17 cellular contexts compared by ENCODE assay signal in the genomic region with DNA sequence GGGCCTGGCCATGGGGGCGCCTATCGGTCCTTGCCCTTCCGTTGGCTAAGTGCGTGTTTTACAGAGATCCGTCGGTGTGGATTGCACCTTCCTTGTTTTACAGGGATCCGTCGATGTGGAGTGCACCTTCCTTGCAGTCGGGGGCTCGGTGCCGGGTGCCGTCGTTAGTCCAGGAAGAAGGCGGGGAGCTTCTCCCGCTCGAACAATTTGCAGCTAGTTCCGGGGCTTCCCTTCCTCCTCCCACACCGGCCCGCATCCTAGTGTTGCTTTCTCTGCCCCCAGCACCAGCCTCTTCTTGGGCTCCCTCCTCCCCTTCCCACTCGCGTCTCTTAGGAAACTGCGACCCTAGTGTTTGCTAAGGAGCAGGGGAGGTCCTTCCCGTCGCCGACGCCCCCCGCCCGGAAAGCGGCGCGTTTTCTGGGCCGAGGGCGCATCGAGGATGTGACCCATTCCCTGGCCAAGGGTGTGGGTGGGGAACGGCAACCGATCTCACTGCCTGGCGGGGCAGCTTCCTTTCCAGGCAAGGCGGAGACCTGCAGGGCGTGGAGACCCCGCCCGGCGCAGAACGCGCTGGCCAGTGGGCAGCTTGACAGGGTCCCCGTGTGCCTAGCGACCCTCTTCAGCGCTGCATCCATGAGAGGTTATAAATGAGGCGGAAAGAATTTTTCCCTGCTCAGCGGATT.
DNase-seq lines count a peak whose midpoint lies in the region; ATAC-seq, FAIRE-seq and TF ChIP-seq lines count a peak whose summit lies in the region.
"Had no signal": no experiment of that assay in that cellular context is flagged by ENCODE, and none has a peak within 500 bp of the region (broad histone marks: within the 10 kb centered on the region; RNA-seq: fewer than 3 reads in every experiment).

No MANE protein-coding gene starts in this region.

- FAIRE-seq in kidney (lab: Jason Lieb, UNC) (no peak), RCC 7860 (lab: Jason Lieb, UNC) (no peak)

- ATAC-seq in heart left ventricle (no peak), left ventricle myocardium superior (no peak), GM18502 (IDR thresholded peaks at IDR 0.05; ENCODE audit: poor library complexity, unreplicated experiment) (no peak)
- ATAC-seq: effector memory CD8-positive, alpha-beta T cell had no signal

- peak overlapping the region in 11 of 12 donors; percentile 5 to 57 (median 38) for H3K4me3 ChIP-seq in heart left ventricle
- H3K4me3 ChIP-seq in WI38 (ENCODE audit: low read depth, low read length): peak overlapping the region; percentile 55
- peak overlapping the region; percentile 34 to 54 for H3K4me3 ChIP-seq in kidney (ENCODE audit: low read length in 2 of 2)
- H3K4me3 ChIP-seq in suprapubic skin: peak overlapping the region; percentile 35
- H3K4me3 ChIP-seq: cardiac muscle cell had no signal

- intact Hi-C loops in heart left ventricle (cut with DNase I): no loop called here
- intact Hi-C loops in left ventricle myocardium superior (cut with micrococcal nuclease): no loop called here
- intact Hi-C loops in kidney (cut with DNase I): no loop called here

- no peak overlapping the region for H3K9ac ChIP-seq in kidney (ENCODE audit: low read length in 2 of 2)

- TF ChIP-seq POLR2A in heart left ventricle (IDR thresholded peaks at IDR 0.05) (no peak), suprapubic skin (IDR thresholded peaks at IDR 0.05) (no peak)

- H3K27me3 ChIP-seq in heart left ventricle (peaks cover 0 to 43% (median 5%) of the 10 kb centered on the region in 9 donors), suprapubic skin (peaks cover 12% of the 10 kb centered on the region)
- H3K27me3 ChIP-seq: cardiac muscle cell had no signal

- WGBS in heart left ventricle, 4 donors: 3 to 8% (median 8%) methylated on average over 33 to 49 of the region's 49 CpGs
- WGBS in suprapubic skin: 11% methylated on average over 24 of the region's 49 CpGs

- peak in 1 of 5 donors; percentile 27 for DNase-seq in heart left ventricle
- DNase-seq in left ventricle myocardium superior: no peak
- no peak for DNase-seq in kidney
- no peak for DNase-seq in suprapubic skin (ENCODE audit: low spot score in 2 of 2)
- no peak for DNase-seq in COLO829 (ENCODE audit: low spot score)
- no peak for DNase-seq in RCC 7860 (ENCODE audit: low spot score)
- DNase-seq: activated CD8-positive, alpha-beta memory T cell treated with anti-CD3 and anti-CD28 coated beads for 24 hours; Calu3; effector memory CD8-positive, alpha-beta T cell; mesenchymal stem cell; NCI-H2081; NCI-H82; substantia nigra had no signal

- no peak overlapping the region for H3K27ac ChIP-seq in heart left ventricle
- no peak overlapping the region for H3K27ac ChIP-seq in kidney (ENCODE audit: low read depth in 2 of 2, low read length in 2 of 2)
- no peak overlapping the region for H3K27ac ChIP-seq in suprapubic skin
- H3K27ac ChIP-seq: cardiac muscle cell, VCaP had no signal

- TF ChIP-seq CTCF in heart left ventricle (IDR thresholded peaks at IDR 0.05) (no peak), WI38 (IDR thresholded peaks at IDR 0.05; ENCODE audit: low read depth, low read length) (no peak), kidney (IDR thresholded peaks at IDR 0.05; ENCODE audit: borderline replicate concordance, extremely low read depth, insufficient read depth) (no peak), suprapubic skin (IDR thresholded peaks at IDR 0.05) (no peak)

- H3K36me3 ChIP-seq in heart left ventricle (no peaks in the 10 kb centered on the region), kidney (ENCODE audit: control insufficient read depth in 1 of 2, insufficient read depth in 2 of 2, low read length in 2 of 2) (no peaks in the 10 kb centered on the region), suprapubic skin (no peaks in the 10 kb centered on the region)
- H3K36me3 ChIP-seq: cardiac muscle cell had no signal

- TF ChIP-seq EP300 in suprapubic skin (IDR thresholded peaks at IDR 0.05): no peak

- H3K9me3 ChIP-seq in heart left ventricle (peaks cover 0 to 8% (median 0%) of the 10 kb centered on the region in 12 donors), kidney (ENCODE audit: control insufficient read depth in 1 of 2, low read length in 2 of 2) (no peaks in the 10 kb centered on the region), suprapubic skin (peaks cover 10% of the 10 kb centered on the region)

- H3K4me1 ChIP-seq in heart left ventricle: peaks cover 0 to 5% (median 0%) of the 10 kb centered on the region in 12 donors
- peaks cover 0 to 2% of the 10 kb centered on the region in 2 donors for H3K4me1 ChIP-seq in kidney (ENCODE audit: control insufficient read depth in 1 of 2, insufficient read depth in 1 of 2, low read depth in 1 of 2, low read length in 2 of 2)
- H3K4me1 ChIP-seq in suprapubic skin: peaks cover 5% of the 10 kb centered on the region
